In the genomic region with DNA sequence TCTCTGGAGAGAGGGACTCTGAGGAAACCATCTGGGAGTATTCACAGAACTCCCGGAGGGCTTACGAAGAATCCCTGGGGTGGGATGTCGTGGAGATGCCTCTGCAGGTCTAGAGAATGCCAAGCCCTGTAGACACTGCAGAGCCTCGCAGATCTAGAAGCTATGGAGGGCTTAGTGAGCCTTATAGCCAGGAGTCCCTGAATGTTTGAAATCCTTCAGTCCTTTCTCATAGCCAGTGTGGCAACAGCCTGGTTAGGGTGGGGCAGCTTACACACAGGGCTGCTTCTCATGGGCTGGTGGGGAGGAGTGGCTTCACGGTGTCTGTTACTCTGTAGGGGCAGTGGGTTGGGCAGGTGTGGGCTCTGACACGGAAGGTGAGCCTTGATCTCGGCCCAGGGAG, we compare ENCODE assay signal across 19 cellular contexts.
"Had no signal": no experiment of that assay in that cellular context is flagged by ENCODE, and none has a peak within 500 bp of the region (broad histone marks: within the 10 kb centered on the region; RNA-seq: fewer than 3 reads in every experiment).

No MANE protein-coding gene starts in this region.

- H3K9me3 ChIP-seq: esophagus muscularis mucosa, gastroesophageal sphincter, thyroid gland had no signal

- H3K9ac ChIP-seq: parathyroid adenoma had no signal

- H2AFZ ChIP-seq: parathyroid adenoma had no signal

- H3K79me2 ChIP-seq: parathyroid adenoma had no signal

- H3K4me3 ChIP-seq: esophagus muscularis mucosa, gastroesophageal sphincter, thyroid gland had no signal

- ATAC-seq: activated T-cell treated with anti-CD3 and anti-CD28 coated beads, Interleukin-2, amount 50 U/mL, for 72 hours; gastroesophageal sphincter; left cardiac atrium; right cardiac atrium had no signal

- DNase-seq: activated CD4-positive, alpha-beta memory T cell treated with anti-CD3 and anti-CD28 coated beads, Interleukin-2, amount 10 ng/mL, durations not matched to agents 7 days and 5 days; activated CD4-positive, alpha-beta T cell treated with anti-CD3 and anti-CD28 coated beads, Interleukin-2, amount 10 ng/mL, durations not matched to agents 24 days and 14 days; activated effector memory CD4-positive, alpha-beta T cell treated with Interleukin-2 at 50 U/mL for 16 hours; activated naive CD4-positive, alpha-beta T cell treated with anti-CD3 and anti-CD28 coated beads, Interleukin-2, amount 10 ng/mL, durations not matched to agents 7 days and 5 days; activated T-cell treated with anti-CD3 and anti-CD28 coated beads, Interleukin-2, amount 50 U/mL, for 72 hours; aorta; effector memory CD4-positive, alpha-beta T cell; head of caudate nucleus; islet precursor cell; left cardiac atrium; naive B cell; nucleus accumbens; right cardiac atrium; stimulated activated CD4-positive, alpha-beta T cell treated with anti-CD3 and anti-CD28 coated beads, Interleukin-12 subunit alpha, Interleukin-12 subunit beta, amount 100 ng/mL, for 4 hours; substantia nigra; thyroid gland had no signal

- H3K27me3 ChIP-seq: esophagus muscularis mucosa, gastroesophageal sphincter, thyroid gland had no signal

- H3K27ac ChIP-seq: esophagus muscularis mucosa, gastroesophageal sphincter, parathyroid adenoma, thyroid gland had no signal

- H3K4me1 ChIP-seq: esophagus muscularis mucosa, gastroesophageal sphincter, parathyroid adenoma, thyroid gland had no signal
